ENCODE assay signal across 1 cellular context in the genomic region with DNA sequence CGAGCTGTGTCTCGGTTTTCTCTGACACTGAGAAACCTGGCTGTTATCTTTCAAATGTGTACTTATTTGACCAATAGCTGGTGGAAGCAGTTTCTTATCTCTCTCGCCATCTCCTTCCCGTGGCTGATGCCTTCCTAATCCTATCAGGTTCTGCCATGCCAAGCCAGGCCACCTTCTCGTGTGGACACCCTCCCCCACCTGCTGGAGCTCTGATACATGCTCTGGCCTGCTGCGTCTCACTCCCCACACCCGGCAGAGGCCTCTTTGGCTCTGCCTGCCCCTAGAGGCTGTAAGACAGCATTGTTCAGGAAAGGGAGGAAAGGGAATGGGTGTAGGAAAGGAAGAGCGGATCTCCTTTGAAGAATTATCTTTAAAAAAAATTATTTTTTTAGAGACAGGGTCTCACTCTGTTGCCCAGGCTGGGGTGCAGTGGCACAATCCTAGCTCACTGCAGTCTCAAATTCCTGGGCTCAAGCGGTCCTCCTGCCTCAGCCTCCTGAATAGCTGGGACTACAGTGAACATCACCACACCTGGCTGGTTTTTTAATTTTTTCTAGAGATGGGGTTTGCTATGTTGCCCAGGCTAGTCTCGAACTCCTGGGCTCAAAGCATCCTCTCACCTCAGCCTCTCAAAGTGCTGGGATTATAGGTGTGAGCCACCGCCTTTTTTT.
TF ChIP-seq lines count a peak whose summit lies in the region.

No MANE protein-coding gene starts in this region.

TF ChIP-seq in H1, 55 proteins besides CTCF, POLR2A, EP300 and RAD21:
- TF ChIP-seq, protein P1, sequence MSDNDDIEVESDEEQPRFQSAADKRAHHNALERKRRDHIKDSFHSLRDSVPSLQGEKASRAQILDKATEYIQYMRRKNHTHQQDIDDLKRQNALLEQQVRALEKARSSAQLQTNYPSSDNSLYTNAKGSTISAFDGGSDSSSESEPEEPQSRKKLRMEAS (IDR thresholded peaks at IDR 0.05) = 0 out of 2 replicates have a peak, but pooled peaks have one; percentile 44
- no peak for TF ChIP-seq CEBPB (IDR thresholded peaks at IDR 0.05; ENCODE audit: low read depth, low read length)
